9 cellular contexts compared by ENCODE assay signal in genomic region chr15:73981761-73982222, GRCh38. TPM values are rescaled to one million over a fixed set of nuclear protein-coding genes. Genes with fewer than 3 reads are reported as not detected.
DNase-seq lines count a peak whose midpoint lies in the region; ATAC-seq, FAIRE-seq and TF ChIP-seq lines count a peak whose summit lies in the region.
"Had no signal": no experiment of that assay in that cellular context is flagged by ENCODE, and none has a peak within 500 bp of the region (broad histone marks: within the 10 kb centered on the region; RNA-seq: fewer than 3 reads in every experiment).

No MANE protein-coding gene starts in this region.

- no peak for ATAC-seq in HG03025 (IDR thresholded peaks at IDR 0.05; ENCODE audit: low FRiP score, unreplicated experiment)
- ATAC-seq in HG03521 (IDR thresholded peaks at IDR 0.05; ENCODE audit: unreplicated experiment): no peak

- TF ChIP-seq POLR2A in endothelial cell of umbilical vein (IDR thresholded peaks at IDR 0.05; ENCODE audit: low read depth, low read length) (no peak), ovary (IDR thresholded peaks at IDR 0.05) (no peak), erythroblast (IDR thresholded peaks at IDR 0.05; ENCODE audit: low read length) (no peak)

- POLR2A ChIA-PET in RWPE1 (lab: Yijun Ruan, JAX; ENCODE audit: low non-redundant PET): no interaction called here
- POLR2A ChIA-PET in endothelial cell of umbilical vein (lab: Charles Lee): no interaction called here

- H3K9ac ChIP-seq in endothelial cell of umbilical vein (replicated peaks; ENCODE audit: extremely low read depth, insufficient read depth, low read length): no peak overlapping the region

- H3K4me2 ChIP-seq in endothelial cell of umbilical vein (ENCODE audit: insufficient read depth, low read length): peak overlapping the region; percentile 14

- H4K20me1 ChIP-seq in endothelial cell of umbilical vein (replicated peaks; ENCODE audit: control insufficient read depth, extremely low read depth, insufficient read depth, low read length): no peaks in the 10 kb centered on the region

- no peaks in the 10 kb centered on the region for H3K27me3 ChIP-seq in endothelial cell of umbilical vein (ENCODE audit: control insufficient read depth in 2 of 2, insufficient read depth in 2 of 2, low read length in 2 of 2)
- no peaks in the 10 kb centered on the region for H3K27me3 ChIP-seq in ovary

- FAIRE-seq in endothelial cell of umbilical vein (lab: Jason Lieb, UNC): no peak

- intact Hi-C loops in CD14-positive monocyte (cut with micrococcal nuclease): no loop called here
- intact Hi-C loops in endothelial cell of umbilical vein (cut with micrococcal nuclease): loop anchor here (1.0 kb wide), 2 partner anchors 11 to 44 kb away; partner anchors contain the start of gene STOML1
- intact Hi-C loops in ovary (cut with DNase I): no loop called here

- peaks cover 10 to 20% of the 10 kb centered on the region in 2 donors for H3K36me3 Mint-ChIP-seq in CD14-positive monocyte

- H3K4me1 Mint-ChIP-seq in CD14-positive monocyte: peaks cover 26% of the 10 kb centered on the region

- peak overlapping the region; percentile 99 for H3K27ac ChIP-seq in RWPE1
- H3K27ac ChIP-seq in endothelial cell of umbilical vein (ENCODE audit: insufficient read depth, low read depth, low read length): peak overlapping the region; percentile 70
- peak overlapping the region; percentile 38 to 79 for H3K27ac ChIP-seq in ovary

- no TSS peak for BruUV-seq in endothelial cell of umbilical vein (replicated peaks; lab: Mats Ljungman, UMichigan)

- no peaks in the 10 kb centered on the region for H3K9me3 Mint-ChIP-seq in CD14-positive monocyte

- H3K4me1 ChIP-seq in endothelial cell of umbilical vein (ENCODE audit: control insufficient read depth, extremely low read depth, insufficient read depth, low read length) (peaks cover 21% of the 10 kb centered on the region), ovary (ENCODE audit: insufficient read depth) (peaks cover 11% of the 10 kb centered on the region)

- H3K79me2 ChIP-seq in endothelial cell of umbilical vein (ENCODE audit: control insufficient read depth, insufficient read depth, low read length): no peaks in the 10 kb centered on the region

- no peak for TF ChIP-seq EP300 in ovary (IDR thresholded peaks at IDR 0.05)

- H3K27ac Mint-ChIP-seq in CD14-positive monocyte: peak overlapping the region; percentile 4 to 89 (median 65)

- H3K4me3 Mint-ChIP-seq in CD14-positive monocyte: peak overlapping the region in 1 of 2 donors; percentile 26

- peaks cover 0 to 2% (median 0%) of the 10 kb centered on the region in 3 donors for H3K27me3 Mint-ChIP-seq in CD14-positive monocyte (ENCODE audit: low read depth in 3 of 3)

- H3K36me3 ChIP-seq in endothelial cell of umbilical vein (ENCODE audit: control insufficient read depth in 2 of 2, extremely low read depth in 1 of 2, insufficient read depth in 2 of 2, low read length in 2 of 2): no peaks in the 10 kb centered on the region
- no peaks in the 10 kb centered on the region for H3K36me3 ChIP-seq in ovary

- CTCF ChIA-PET in RWPE1 (lab: Yijun Ruan, JAX): interaction anchor here (0.6 to 2.3 kb wide), 3 partner anchors 9 to 55 kb away, joined by 3 to 8 read pairs (median 3); no protein-coding TSS in a partner anchor
- CTCF ChIA-PET in endothelial cell of umbilical vein (lab: Charles Lee): interaction anchor here (1.7 to 2.9 kb wide), 6 partner anchors 9 to 326 kb away, joined by 7 to 50 read pairs (median 12); partner anchors contain the start of genes PML and STOML1

- TF ChIP-seq CTCF in CD14-positive monocyte (IDR thresholded peaks at IDR 0.05): no peak
- no peak for TF ChIP-seq CTCF in RWPE1 (conservative IDR thresholded peaks at IDR 0.05; ENCODE audit: low read depth)
- no peak for TF ChIP-seq CTCF in endothelial cell of umbilical vein (IDR thresholded peaks at IDR 0.05; ENCODE audit: extremely low read depth in 1 of 2, insufficient read depth in 1 of 2, low read depth in 1 of 2, low read length in 2 of 2)
- TF ChIP-seq CTCF in ovary (IDR thresholded peaks at IDR 0.05): no peak

- H3K4me3 ChIP-seq in endothelial cell of umbilical vein (replicated peaks in 1 of 3; ENCODE audit: insufficient read depth in 1 of 3, low read depth in 1 of 3, low read length in 3 of 3) (no peak overlapping the region), ovary (no peak overlapping the region)

- 30 to 32% (median 31%) methylated on average over 5 of the region's 5 CpGs for WGBS in ovary, 3 donors

- H3K9me3 ChIP-seq in endothelial cell of umbilical vein (replicated peaks; ENCODE audit: control insufficient read depth, insufficient read depth, low read length) (no peaks in the 10 kb centered on the region), ovary (no peaks in the 10 kb centered on the region)

- DNase-seq in CD14-positive monocyte (ENCODE audit: low spot score): no peak
- no peak for DNase-seq in RWPE1 (ENCODE audit: low spot score)
- no peak for DNase-seq in endothelial cell of umbilical vein (ENCODE audit: low read depth, low spot score)
- DNase-seq in ovary: no peak
- DNase-seq in erythroblast (lab: John Stamatoyannopoulos, UW): no peak
- DNase-seq in activated CD4-positive, CD25-positive, alpha-beta regulatory T cell treated with anti-CD3 and anti-CD28 coated beads, Interleukin-2, amount 50 U/mL, for 72 hours: no peak
- DNase-seq: NCI-H146 had no signal

- peak overlapping the region; percentile 18 for H2AFZ ChIP-seq in endothelial cell of umbilical vein (ENCODE audit: low read depth, low read length)

- H3K9me1 ChIP-seq in endothelial cell of umbilical vein (replicated peaks; ENCODE audit: control insufficient read depth, extremely low read depth, insufficient read depth, low read length): no peaks in the 10 kb centered on the region

- dilution Hi-C loops in endothelial cell of umbilical vein (cut with MboI; ENCODE audit: extremely low pct_ligation_motif_present, low sequenced_read_pairs): no loop called here

TF ChIP-seq in endothelial cell of umbilical vein, 7 proteins besides CTCF, POLR2A, EP300 and RAD21:
- TF ChIP-seq JUN (IDR thresholded peaks at IDR 0.05; ENCODE audit: borderline replicate concordance, insufficient read depth, insufficient read length, low read depth): no peak
- TF ChIP-seq POLR2AphosphoS5 (IDR thresholded peaks at IDR 0.05; ENCODE audit: insufficient read depth, low read depth, low read length): no peak
- no peak for TF ChIP-seq FOS (IDR thresholded peaks at IDR 0.05; ENCODE audit: borderline replicate concordance, insufficient read depth, low read length)
- no peak for TF ChIP-seq MYC (IDR thresholded peaks at IDR 0.05; ENCODE audit: low read depth, low read length)
- TF ChIP-seq EZH2 (IDR thresholded peaks at IDR 0.05; ENCODE audit: borderline replicate concordance, low read depth, low read length, severe bottlenecking): no peak
- TF ChIP-seq GATA2 (IDR thresholded peaks at IDR 0.05; ENCODE audit: insufficient read depth, insufficient read length, low read depth, low read length): no peak
- TF ChIP-seq MAX (IDR thresholded peaks at IDR 0.05; ENCODE audit: insufficient read depth, insufficient read length): no peak

RNA-seq across cellular contexts. Expression of gene STOML1, which starts 10.3 kb away (rescaled TPM):
- polyA plus RNA-seq in CD14-positive monocyte: 1 to 10 TPM; 3.8 to 4.7 TPM
- total RNA-seq in endothelial cell of umbilical vein: 12.4 and 12.9 TPM in 2 replicates
- polyA plus RNA-seq in endothelial cell of umbilical vein: 15.4 and 16.7 TPM in 2 replicates
- 11.6 and 15.3 TPM in 2 replicates for polyA plus RNA-seq in endothelial cell of umbilical vein (2011; cell fraction: cytosol; rRNA removed)
- polyA plus RNA-seq in endothelial cell of umbilical vein (2011; cell fraction: nucleus; rRNA removed): 12.1 and 12.5 TPM in 2 replicates
- 6.2 and 6.9 TPM in 2 replicates for polyA plus RNA-seq in endothelial cell of umbilical vein (2012)
- 10.3 and 10.5 TPM in 2 replicates for polyA minus RNA-seq in endothelial cell of umbilical vein
- 2.0 TPM for polyA minus RNA-seq in endothelial cell of umbilical vein (2011; cell fraction: cytosol; rRNA and poly(A)+ RNA removed)
- polyA minus RNA-seq in endothelial cell of umbilical vein (2011; cell fraction: nucleus; rRNA and poly(A)+ RNA removed): 2.3 and 2.5 TPM in 2 replicates
- 10 to 100 TPM in 5 of 7 donors, 1 to 10 TPM in 2; 6.0 to 22.9 (median 13.3) TPM for total RNA-seq in ovary
- polyA plus RNA-seq in ovary: 10 to 100 TPM in 1 of 2 donors, 1 to 10 TPM in 1; 2.1 to 12.1 TPM

RNA-seq across cellular contexts. Expression of gene PML, which starts 12.7 kb away (rescaled TPM):
- polyA plus RNA-seq in CD14-positive monocyte: 10 to 100 TPM; 13.1 to 20.6 TPM
- total RNA-seq in endothelial cell of umbilical vein: 77.4 and 79.6 TPM in 2 replicates
- 30.4 and 32.2 TPM in 2 replicates for polyA plus RNA-seq in endothelial cell of umbilical vein
- 25.0 and 30.4 TPM in 2 replicates for polyA plus RNA-seq in endothelial cell of umbilical vein (2011; cell fraction: cytosol; rRNA removed)
- polyA plus RNA-seq in endothelial cell of umbilical vein (2011; cell fraction: nucleus; rRNA removed): 48.2 and 54.1 TPM in 2 replicates
- 50.1 and 59.6 TPM in 2 replicates for polyA plus RNA-seq in endothelial cell of umbilical vein (2012)
- 25.2 and 25.4 TPM in 2 replicates for polyA minus RNA-seq in endothelial cell of umbilical vein
- polyA minus RNA-seq in endothelial cell of umbilical vein (2011; cell fraction: cytosol; rRNA and poly(A)+ RNA removed): 15.3 TPM
- 23.1 and 27.4 TPM in 2 replicates for polyA minus RNA-seq in endothelial cell of umbilical vein (2011; cell fraction: nucleus; rRNA and poly(A)+ RNA removed)
- 10 to 100 TPM; 37.4 to 60.8 (median 51.7) TPM for total RNA-seq in ovary
- polyA plus RNA-seq in ovary: 10 to 100 TPM; 20.7 to 26.0 TPM

RNA-seq across cellular contexts. Expression of gene LOXL1, which starts 55.5 kb away (rescaled TPM):
- polyA plus RNA-seq in CD14-positive monocyte (under 1 TPM in 1 of 2 donors, not detected in 1; 0.07 TPM), endothelial cell of umbilical vein (14.4 and 19.3 TPM in 2 replicates), ovary (10 to 100 TPM; 16.1 to 17.0 TPM)
- total RNA-seq in endothelial cell of umbilical vein (5.2 and 9.2 TPM in 2 replicates), ovary (10 to 100 TPM; 10.1 to 33.8 (median 19.9) TPM)
- polyA plus RNA-seq in endothelial cell of umbilical vein (2011; cell fraction: cytosol; rRNA removed): 10.3 TPM in 2 replicates
- polyA plus RNA-seq in endothelial cell of umbilical vein (2011; cell fraction: nucleus; rRNA removed): 7.4 and 8.2 TPM in 2 replicates
- 16.3 and 32.2 TPM in 2 replicates for polyA plus RNA-seq in endothelial cell of umbilical vein (2012)
- polyA minus RNA-seq in endothelial cell of umbilical vein: 14.3 and 20.0 TPM in 2 replicates
- 1.0 TPM for polyA minus RNA-seq in endothelial cell of umbilical vein (2011; cell fraction: cytosol; rRNA and poly(A)+ RNA removed)
- polyA minus RNA-seq in endothelial cell of umbilical vein (2011; cell fraction: nucleus; rRNA and poly(A)+ RNA removed): 5.2 and 5.3 TPM in 2 replicates

Comparison
In these comparisons a context has a peak if more than half of its experiments do, and no peak if none do; other contexts are left out.
1. RNA of gene LOXL1, which starts 55.5 kb away (polyA plus RNA-seq): 16.1 to 17.0 TPM in ovary and 7.4 to 32.2 TPM in endothelial cell of umbilical vein; 0.07 TPM in CD14-positive monocyte; every median in the first group is over 4 times any median in the second.
2. Peak in every context shown above with its lines, with median percentiles within 50 percentile points of each other: H3K27ac ChIP-seq.